ENCODE assay signal across 22 cellular contexts in the genomic region with DNA sequence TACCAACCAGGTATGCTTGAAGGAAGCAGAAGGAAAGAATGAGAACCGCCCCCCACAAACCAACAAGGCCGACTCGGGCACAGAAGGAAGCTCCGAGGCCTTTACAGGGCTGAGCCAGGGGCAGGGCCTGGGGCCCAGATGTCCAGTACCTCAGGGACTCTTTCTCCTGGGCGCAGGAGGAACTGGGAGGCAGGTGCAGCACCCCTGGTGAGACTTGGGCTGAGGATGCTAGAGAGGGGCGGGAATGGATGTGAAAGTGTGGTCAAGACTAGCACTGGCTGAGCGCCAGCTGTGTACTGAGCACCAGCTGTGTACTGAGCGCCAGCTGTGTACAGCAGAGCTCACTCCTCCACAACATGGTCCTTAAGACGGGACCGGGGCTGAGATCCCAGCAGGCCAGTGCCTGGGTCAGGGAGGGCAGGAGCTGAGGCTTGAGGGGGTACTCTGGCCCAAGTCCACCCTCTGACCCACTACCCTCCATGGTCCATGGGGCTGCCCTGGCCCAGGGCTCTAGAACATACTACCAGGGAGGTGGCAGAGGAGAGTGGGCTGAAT.
A peak's percentile ranks its signal among the peaks of the same experiment; 100 is the strongest.
DNase-seq lines count a peak whose midpoint lies in the region; ATAC-seq and TF ChIP-seq lines count a peak whose summit lies in the region.
"Had no signal": no experiment of that assay in that cellular context is flagged by ENCODE, and none has a peak within 500 bp of the region (broad histone marks: within the 10 kb centered on the region; RNA-seq: fewer than 3 reads in every experiment).

No MANE protein-coding gene starts in this region.

- H3K9me3 Mint-ChIP-seq in natural killer cell treated with Interleukin-12 subunit alpha and Interleukin-12 subunit beta and Interleukin-15 and Interleukin-18, amount 100 ng/mL, for 72 hours = no peaks in the 10 kb centered on the region
- no peaks in the 10 kb centered on the region for H3K9me3 Mint-ChIP-seq in natural killer cell
- H3K9me3 Mint-ChIP-seq: CD4-positive, CD25-positive, alpha-beta regulatory T cell; CD8-positive, alpha-beta memory T cell had no signal

- no peaks in the 10 kb centered on the region for H3K4me1 Mint-ChIP-seq in natural killer cell treated with Interleukin-12 subunit alpha and Interleukin-12 subunit beta and Interleukin-15 and Interleukin-18, amount 100 ng/mL, for 72 hours (ENCODE audit: low read depth in 2 of 2)
- H3K4me1 Mint-ChIP-seq in natural killer cell = no peaks in the 10 kb centered on the region
- H3K4me1 Mint-ChIP-seq: B cell; CD4-positive, CD25-positive, alpha-beta regulatory T cell; CD8-positive, alpha-beta memory T cell had no signal

- H2BK12ac ChIP-seq in neuronal stem cell (ENCODE audit: low read length) = no peak overlapping the region

- intact Hi-C loops in natural killer cell (cut with micrococcal nuclease) = no loop called here
- intact Hi-C loops in lower lobe of right lung (cut with DNase I) = no loop called here

- H2BK120ac ChIP-seq in neuronal stem cell (ENCODE audit: low read depth, low read length) = no peak overlapping the region

- no peak overlapping the region for H3K9ac ChIP-seq in neuronal stem cell (ENCODE audit: low read depth, low read length, poor library complexity)
- H3K9ac ChIP-seq: BLaER1 treated with 17β-estradiol and CSF1 and Interleukin-3, amounts not matched to agents 10 nM and 100 nM; GM23248 had no signal

- H3K36me3 Mint-ChIP-seq in natural killer cell treated with Interleukin-12 subunit alpha and Interleukin-12 subunit beta and Interleukin-15 and Interleukin-18, amount 100 ng/mL, for 72 hours = no peaks in the 10 kb centered on the region
- no peaks in the 10 kb centered on the region for H3K36me3 Mint-ChIP-seq in natural killer cell
- H3K36me3 Mint-ChIP-seq: CD4-positive, CD25-positive, alpha-beta regulatory T cell; CD8-positive, alpha-beta memory T cell had no signal

- H3K4me3 ChIP-seq in lower lobe of right lung (no peak overlapping the region), neuronal stem cell (ENCODE audit: low read length in 2 of 2) (no peak overlapping the region)
- H3K4me3 ChIP-seq: BLaER1 treated with 17β-estradiol and CSF1 and Interleukin-3, amounts not matched to agents 10 nM and 100 nM; GM12878; GM23248; HAP-1 had no signal

- H2BK15ac ChIP-seq in neuronal stem cell (ENCODE audit: low read length) = peak overlapping the region; percentile 19

- no peak overlapping the region for H3K4me3 Mint-ChIP-seq in natural killer cell treated with Interleukin-12 subunit alpha and Interleukin-12 subunit beta and Interleukin-15 and Interleukin-18, amount 100 ng/mL, for 72 hours
- no peak overlapping the region for H3K4me3 Mint-ChIP-seq in natural killer cell
- H3K4me3 Mint-ChIP-seq: B cell; CD4-positive, CD25-positive, alpha-beta regulatory T cell; CD8-positive, alpha-beta memory T cell had no signal

- H3K4me2 ChIP-seq in neuronal stem cell (ENCODE audit: insufficient read depth, low read length, poor library complexity, severe bottlenecking) = no peak overlapping the region
- H3K4me2 ChIP-seq: BLaER1 treated with 17β-estradiol and CSF1 and Interleukin-3, amounts not matched to agents 10 nM and 100 nM had no signal

- H3K23ac ChIP-seq in neuronal stem cell (ENCODE audit: low read depth, low read length, poor library complexity) = peak overlapping the region; percentile 10

- no peaks in the 10 kb centered on the region for H3K9me3 ChIP-seq in lower lobe of right lung
- H3K9me3 ChIP-seq in neuronal stem cell (replicated peaks in 1 of 2; ENCODE audit: control insufficient read depth in 2 of 2, insufficient read depth in 1 of 2, low read depth in 1 of 2, low read length in 2 of 2) = no peaks in the 10 kb centered on the region
- H3K9me3 ChIP-seq: BLaER1 treated with 17β-estradiol and CSF1 and Interleukin-3, amounts not matched to agents 10 nM and 100 nM; HAP-1 had no signal

- H3K27me3 ChIP-seq in lower lobe of right lung (ENCODE audit: low read depth) (peaks cover 10% of the 10 kb centered on the region), neuronal stem cell (ENCODE audit: control insufficient read depth in 3 of 3, insufficient read depth in 3 of 3, low read depth in 1 of 3, low read length in 3 of 3) (no peaks in the 10 kb centered on the region)
- H3K27me3 ChIP-seq: BLaER1 treated with 17β-estradiol and CSF1 and Interleukin-3, amounts not matched to agents 10 nM and 100 nM had no signal

- no peak overlapping the region for H3K27ac Mint-ChIP-seq in natural killer cell treated with Interleukin-12 subunit alpha and Interleukin-12 subunit beta and Interleukin-15 and Interleukin-18, amount 100 ng/mL, for 72 hours
- no peak overlapping the region for H3K27ac Mint-ChIP-seq in natural killer cell
- H3K27ac Mint-ChIP-seq: B cell; CD8-positive, alpha-beta memory T cell had no signal

- no peak overlapping the region for H2BK5ac ChIP-seq in neuronal stem cell (ENCODE audit: low read length)

- peak overlapping the region; percentile 15 for H3K18ac ChIP-seq in neuronal stem cell (ENCODE audit: low read length)

- H3K27me3 Mint-ChIP-seq in natural killer cell treated with Interleukin-12 subunit alpha and Interleukin-12 subunit beta and Interleukin-15 and Interleukin-18, amount 100 ng/mL, for 72 hours = no peaks in the 10 kb centered on the region
- no peaks in the 10 kb centered on the region for H3K27me3 Mint-ChIP-seq in natural killer cell (ENCODE audit: low read depth in 2 of 2)
- H3K27me3 Mint-ChIP-seq: B cell; CD4-positive, CD25-positive, alpha-beta regulatory T cell had no signal

- H3K36me3 ChIP-seq in lower lobe of right lung (no peaks in the 10 kb centered on the region), neuronal stem cell (replicated peaks in 1 of 2; ENCODE audit: control insufficient read depth in 2 of 2, insufficient read depth in 2 of 2, low read length in 2 of 2) (no peaks in the 10 kb centered on the region)
- H3K36me3 ChIP-seq: BLaER1 treated with 17β-estradiol and CSF1 and Interleukin-3, amounts not matched to agents 10 nM and 100 nM; HAP-1 had no signal

- ATAC-seq in natural killer cell treated with Interleukin-12 subunit alpha and Interleukin-12 subunit beta and Interleukin-15 and Interleukin-18, amount 100 ng/mL, for 72 hours = no peak
- no peak for ATAC-seq in natural killer cell
- peak in 1 of 2 donors; percentile 11 for ATAC-seq in lower lobe of right lung
- ATAC-seq: GM12878 had no signal

- H2AK5ac ChIP-seq in neuronal stem cell (ENCODE audit: low read depth, low read length) = peak overlapping the region; percentile 64

- H3K14ac ChIP-seq in neuronal stem cell (ENCODE audit: low read length) = no peak overlapping the region

- no peak overlapping the region for H4K91ac ChIP-seq in neuronal stem cell (ENCODE audit: low read depth, low read length, poor library complexity)

- H3K27ac ChIP-seq in lower lobe of right lung (no peak overlapping the region), neuronal stem cell (replicated peaks; ENCODE audit: low read length) (no peak overlapping the region)
- H3K27ac ChIP-seq: BLaER1 treated with 17β-estradiol and CSF1 and Interleukin-3, amounts not matched to agents 10 nM and 100 nM; GM23248; HL-60 had no signal

- WGBS in neuronal stem cell (ENCODE audit: extremely low coverage in 2 of 2, insufficient read length in 2 of 2, insufficient replicate concordance in 1 of 2), 2 donors = no CpG with 5 or more reads among the region's 10 CpGs

- DNase-seq in natural killer cell treated with Interleukin-12 subunit alpha and Interleukin-12 subunit beta and Interleukin-15 and Interleukin-18, amount 100 ng/mL, for 72 hours (ENCODE audit: low spot score) = peak; percentile 49
- DNase-seq in natural killer cell (no peak), lower lobe of right lung (peak; percentile 28), neuronal stem cell (ENCODE audit: low spot score) (no peak), Ammon's horn (ENCODE audit: low spot score) (no peak), NOMO-1 (lab: John Stamatoyannopoulos, UW; ENCODE audit: unreplicated experiment in 2 of 2) (no peak), OCI-M1 (lab: John Stamatoyannopoulos, UW) (no peak)
- DNase-seq: 8988T; CD4-positive, CD25-positive, alpha-beta regulatory T cell; COR-L47; DMS 273 treated with DMSO at 0.1 percent for 48 hours; DMS53; DND-41; EL; GM23248; IMR-90 had no signal

- H4K8ac ChIP-seq in neuronal stem cell (ENCODE audit: low read depth, low read length) = no peak overlapping the region

- no peak overlapping the region for H2AFZ ChIP-seq in neuronal stem cell (ENCODE audit: low read length)
- H2AFZ ChIP-seq: GM23248 had no signal

- TF ChIP-seq CTCF in natural killer cell (IDR thresholded peaks at IDR 0.05) (no peak), lower lobe of right lung (IDR thresholded peaks at IDR 0.05) (no peak)

- no peaks in the 10 kb centered on the region for H3K79me1 ChIP-seq in neuronal stem cell (ENCODE audit: low read depth, low read length)

- H3K4me1 ChIP-seq in lower lobe of right lung (no peaks in the 10 kb centered on the region), neuronal stem cell (ENCODE audit: control insufficient read depth in 2 of 2, insufficient read depth in 1 of 2, low read depth in 1 of 2, low read length in 2 of 2) (peaks cover 12 to 13% of the 10 kb centered on the region in 2 donors)
- H3K4me1 ChIP-seq: HAP-1 had no signal

- H3K4ac ChIP-seq in neuronal stem cell (ENCODE audit: low read length) = no peak overlapping the region

Comparison
In these comparisons a context has a peak if more than half of its experiments do, and no peak if none do; other contexts are left out.
1. DNase-seq: peak in natural killer cell treated with Interleukin-12 subunit alpha and Interleukin-12 subunit beta and Interleukin-15 and Interleukin-18, amount 100 ng/mL, for 72 hours (single experiment) and lower lobe of right lung (single experiment); none in natural killer cell (single experiment), neuronal stem cell (single experiment), Ammon's horn (single experiment), NOMO-1 (0 of 2) and OCI-M1 (single experiment).